Comparison of ENCODE assay signal across 9 cellular contexts in genomic region chr17:37220609-37220953, GRCh38.
DNase-seq lines count a peak whose midpoint lies in the region; ATAC-seq, FAIRE-seq and TF ChIP-seq lines count a peak whose summit lies in the region.
"Had no signal": no experiment of that assay in that cellular context is flagged by ENCODE, and none has a peak within 500 bp of the region (broad histone marks: within the 10 kb centered on the region; RNA-seq: fewer than 3 reads in every experiment).

No MANE protein-coding gene starts in this region.

- H3K4me3 Mint-ChIP-seq in nephron progenitor cell, result no peak overlapping the region
- H3K4me3 Mint-ChIP-seq: activated naive CD4-positive, alpha-beta T cell treated with anti-CD3 and anti-CD28 coated beads, Interleukin-2, amount 50 U/mL, for 24 hours had no signal

- H3K4me3 ChIP-seq in left ventricle myocardium inferior (no peak overlapping the region), bronchial epithelial cell (ENCODE audit: low read depth, low read length) (no peak overlapping the region), lower lobe of right lung (no peak overlapping the region)

- H3K27me3 ChIP-seq in left ventricle myocardium inferior (ENCODE audit: low read depth) (no peaks in the 10 kb centered on the region), bronchial epithelial cell (ENCODE audit: control insufficient read depth, insufficient read depth, low read length) (no peaks in the 10 kb centered on the region), lower lobe of right lung (ENCODE audit: low read depth) (no peaks in the 10 kb centered on the region)

- H3K4me1 ChIP-seq in left ventricle myocardium inferior (no peaks in the 10 kb centered on the region), lower lobe of right lung (no peaks in the 10 kb centered on the region)

- TF ChIP-seq CTCF in left ventricle myocardium inferior (IDR thresholded peaks at IDR 0.05; ENCODE audit: borderline replicate concordance) (peak; percentile 35), bronchial epithelial cell (IDR thresholded peaks at IDR 0.05; ENCODE audit: insufficient read depth, low read length, severe bottlenecking) (peak; percentile 43), nephron progenitor cell (IDR thresholded peaks at IDR 0.05) (peak; percentile 51), lower lobe of right lung (IDR thresholded peaks at IDR 0.05) (no peak)

- no peak for FAIRE-seq in bronchial epithelial cell (lab: Jason Lieb, UNC)

- H3K27ac Mint-ChIP-seq in nephron progenitor cell, result peak overlapping the region; percentile 3
- H3K27ac Mint-ChIP-seq: activated naive CD4-positive, alpha-beta T cell treated with anti-CD3 and anti-CD28 coated beads, Interleukin-2, amount 50 U/mL, for 24 hours had no signal

- peaks cover 19% of the 10 kb centered on the region for H3K4me1 Mint-ChIP-seq in nephron progenitor cell
- H3K4me1 Mint-ChIP-seq: activated naive CD4-positive, alpha-beta T cell treated with anti-CD3 and anti-CD28 coated beads, Interleukin-2, amount 50 U/mL, for 24 hours had no signal

- no peaks in the 10 kb centered on the region for H3K27me3 Mint-ChIP-seq in nephron progenitor cell (ENCODE audit: low read depth, poor library complexity)
- H3K27me3 Mint-ChIP-seq: activated naive CD4-positive, alpha-beta T cell treated with anti-CD3 and anti-CD28 coated beads, Interleukin-2, amount 50 U/mL, for 24 hours had no signal

- peaks cover 31% of the 10 kb centered on the region for H3K36me3 Mint-ChIP-seq in nephron progenitor cell (ENCODE audit: low read depth)

- ATAC-seq in lower lobe of right lung (no peak), GM18907 (IDR thresholded peaks at IDR 0.05; ENCODE audit: unreplicated experiment) (no peak)

- H3K36me3 ChIP-seq in left ventricle myocardium inferior (peaks cover 37% of the 10 kb centered on the region), bronchial epithelial cell (ENCODE audit: control insufficient read depth, insufficient read depth, low read length) (peaks cover 11% of the 10 kb centered on the region), lower lobe of right lung (peaks cover 64% of the 10 kb centered on the region)

- H3K27ac ChIP-seq in left ventricle myocardium inferior (replicated peaks) (no peak overlapping the region), lower lobe of right lung (no peak overlapping the region)

- intact Hi-C loops in left ventricle myocardium inferior (cut with micrococcal nuclease), result no loop called here
- intact Hi-C loops in cardiac septum (cut with DNase I), result loop anchor here (2.0 kb wide), 1 partner anchor 592 kb away; no protein-coding TSS in a partner anchor
- intact Hi-C loops in lower lobe of right lung (cut with DNase I), result no loop called here

- H3K9me3 ChIP-seq in left ventricle myocardium inferior (replicated peaks), result no peaks in the 10 kb centered on the region
- no peaks in the 10 kb centered on the region for H3K9me3 ChIP-seq in lower lobe of right lung

- DNase-seq in left ventricle myocardium inferior, result no peak
- no peak for DNase-seq in cardiac septum (ENCODE audit: low spot score)
- DNase-seq in NCI-H69 (lab: John Stamatoyannopoulos, UW), result peak; percentile 56
- peak; percentile 8 for DNase-seq in bronchial epithelial cell (ENCODE audit: low read depth)
- DNase-seq in nephron progenitor cell, result peak; percentile 34
- no peak for DNase-seq in lower lobe of right lung
- DNase-seq in stimulated activated CD4-positive, alpha-beta T cell treated with anti-CD3 and anti-CD28 coated beads, Interleukin-4, amount 100 ng/mL, for 4 hours, result no peak

- no peaks in the 10 kb centered on the region for H3K9me3 Mint-ChIP-seq in nephron progenitor cell
- H3K9me3 Mint-ChIP-seq: activated naive CD4-positive, alpha-beta T cell treated with anti-CD3 and anti-CD28 coated beads, Interleukin-2, amount 50 U/mL, for 24 hours had no signal

Comparison
In these comparisons a context has a peak if more than half of its experiments do, and no peak if none do; other contexts are left out.
1. DNase-seq: peak in NCI-H69 (single experiment), bronchial epithelial cell (single experiment) and nephron progenitor cell (single experiment); none in left ventricle myocardium inferior (single experiment), cardiac septum (single experiment), lower lobe of right lung (single experiment) and stimulated activated CD4-positive, alpha-beta T cell treated with anti-CD3 and anti-CD28 coated beads, Interleukin-4, amount 100 ng/mL, for 4 hours (0 of 2).